10 cellular contexts compared by ENCODE assay signal in the genomic region with DNA sequence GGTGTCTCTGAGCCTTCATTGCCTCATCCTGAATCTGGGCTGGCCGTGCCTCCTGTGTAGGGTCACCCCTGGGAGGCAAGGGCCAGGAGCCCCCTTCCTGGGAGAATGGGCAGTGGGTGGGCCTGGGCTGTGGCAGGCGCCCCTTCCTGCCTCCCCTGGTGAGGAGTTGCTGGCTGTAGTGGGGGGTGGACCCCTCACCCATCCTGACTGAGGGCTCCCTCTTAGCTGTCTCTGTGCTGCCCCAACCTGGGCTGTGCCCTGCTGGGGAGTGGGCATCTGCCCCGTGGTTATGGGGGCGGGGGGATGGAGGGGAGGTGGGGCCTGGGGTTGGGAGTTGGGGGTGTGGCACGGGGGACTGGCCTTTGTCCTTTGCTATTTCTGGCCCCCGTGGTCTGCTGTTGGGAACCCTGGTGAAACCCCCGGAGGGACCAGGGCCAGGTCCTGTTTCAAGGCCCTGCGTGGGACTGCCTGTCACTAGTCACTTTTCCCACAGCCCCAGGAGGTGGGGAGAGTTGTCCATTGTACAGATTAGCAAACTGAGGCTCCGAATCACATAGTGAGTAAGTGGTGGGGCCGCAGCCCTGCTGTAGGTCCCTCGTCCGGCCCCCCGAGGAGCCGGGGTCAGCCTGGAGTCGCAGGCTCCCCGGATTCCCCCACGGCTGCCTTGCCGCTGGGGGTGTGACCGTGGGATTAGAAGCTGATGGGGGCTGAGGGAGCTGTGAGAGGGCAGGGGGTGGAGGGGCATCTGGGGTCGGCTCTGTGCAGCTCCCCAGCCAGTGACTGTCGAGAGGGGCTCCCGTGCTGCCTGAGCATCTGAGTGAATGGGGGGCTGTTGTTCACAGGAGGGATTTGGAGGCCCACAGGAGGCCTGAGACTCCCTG. TPM values are rescaled to one million over a fixed set of nuclear protein-coding genes. Genes with fewer than 3 reads are reported as not detected.
DNase-seq lines count a peak whose midpoint lies in the region; ATAC-seq and TF ChIP-seq lines count a peak whose summit lies in the region.
"Had no signal": no experiment of that assay in that cellular context is flagged by ENCODE, and none has a peak within 500 bp of the region (broad histone marks: within the 10 kb centered on the region; RNA-seq: fewer than 3 reads in every experiment).

No MANE protein-coding gene starts in this region.

- TSS peak; percentile 24 for BruUV-seq in HCT116 (replicated peaks; lab: Mats Ljungman, UMichigan)

- no peaks in the 10 kb centered on the region for H3K36me3 ChIP-seq in HCT116 (ENCODE audit: control insufficient read depth in 1 of 2, insufficient read depth in 2 of 2, low read length in 2 of 2)
- H3K36me3 ChIP-seq in hepatocyte (replicated peaks; ENCODE audit: insufficient read depth, low read depth), result no peaks in the 10 kb centered on the region

- DNase-seq in HCT116 (ENCODE audit: low read depth, low spot score), result no peak
- DNase-seq in hepatocyte (ENCODE audit: low spot score), result no peak
- DNase-seq in HT-29 (ENCODE audit: low spot score), result no peak
- DNase-seq in dedifferentiated amniotic fluid mesenchymal stem cell (ENCODE audit: extremely low spot score), result no peak
- no peak for DNase-seq in UCSD-AML1 (lab: John Stamatoyannopoulos, UW; ENCODE audit: unreplicated experiment)

- H3K4me2 ChIP-seq in HCT116 (ENCODE audit: low read length) (peak overlapping the region; percentile 98), hepatocyte (peak overlapping the region; percentile 96)

- H3K27ac ChIP-seq in HCT116 (ENCODE audit: low read depth, low read length), result peak overlapping the region; percentile 81
- peak overlapping the region; percentile 97 for H3K27ac ChIP-seq in hepatocyte
- H3K27ac ChIP-seq in skin epidermis, result peak overlapping the region in 20 of 21 experiments; percentile 72 to 96 (median 89)

- peak overlapping the region; percentile 90 for H3K4me3 Mint-ChIP-seq in activated T-helper 17 cell treated with anti-CD3 and anti-CD28 coated beads, Interleukin-2, amount 50 U/mL, for 72 hours

- WGBS in hepatocyte (ENCODE audit: low lambda C conversion rate, missing lambda C conversion rate), result 89% methylated on average over 21 of the region's 22 CpGs

- H4K20me1 ChIP-seq in HCT116 (ENCODE audit: insufficient read depth) (no peaks in the 10 kb centered on the region), hepatocyte (ENCODE audit: insufficient read depth, poor library complexity, severe bottlenecking) (peaks cover 57% of the 10 kb centered on the region)

- H3K27me3 ChIP-seq in HCT116 (ENCODE audit: insufficient read depth, low read length) (no peaks in the 10 kb centered on the region), hepatocyte (no peaks in the 10 kb centered on the region)

- peak overlapping the region; percentile 74 for H3K9ac ChIP-seq in HCT116 (ENCODE audit: low read length)

- RAD21 ChIA-PET in HCT116 (lab: Charles Lee; ENCODE audit: low non-redundant PET in 1 of 2, low total read pairs in 2 of 2, uncharacterized antibody in 2 of 2, unreplicated experiment in 2 of 2), result no interaction called here

- H3K4me1 ChIP-seq in HCT116 (ENCODE audit: control insufficient read depth in 1 of 2, insufficient read depth in 2 of 2, low read length in 2 of 2), result peaks cover 11 to 38% of the 10 kb centered on the region in 2 experiments
- H3K4me1 ChIP-seq in hepatocyte (ENCODE audit: insufficient read depth), result peaks cover 68% of the 10 kb centered on the region

- H3K4me1 Mint-ChIP-seq in activated T-helper 17 cell treated with anti-CD3 and anti-CD28 coated beads, Interleukin-2, amount 50 U/mL, for 72 hours, result peaks cover 4% of the 10 kb centered on the region

- no peak overlapping the region for H3K27ac Mint-ChIP-seq in activated T-helper 17 cell treated with anti-CD3 and anti-CD28 coated beads, Interleukin-2, amount 50 U/mL, for 72 hours

- TF ChIP-seq POLR2A in HCT116 (IDR thresholded peaks at IDR 0.05; ENCODE audit: borderline replicate concordance, extremely low read depth, insufficient read depth, insufficient read length), result no peak

- intact Hi-C loops in HCT116 (cut with micrococcal nuclease), result no loop called here

- no peaks in the 10 kb centered on the region for H3K9me3 Mint-ChIP-seq in activated T-helper 17 cell treated with anti-CD3 and anti-CD28 coated beads, Interleukin-2, amount 50 U/mL, for 72 hours

- CTCF ChIA-PET in HCT116 (lab: Charles Lee), result no interaction called here

- H3K9me3 ChIP-seq in HCT116 (ENCODE audit: control insufficient read depth in 1 of 2, insufficient read depth in 1 of 2, low read depth in 1 of 2, low read length in 2 of 2) (no peaks in the 10 kb centered on the region), hepatocyte (ENCODE audit: low read depth) (no peaks in the 10 kb centered on the region)

- H3K9me2 ChIP-seq in HCT116 (ENCODE audit: insufficient read depth) (no peaks in the 10 kb centered on the region), hepatocyte (replicated peaks; ENCODE audit: insufficient read depth) (no peaks in the 10 kb centered on the region)

- TF ChIP-seq CTCF in HCT116 (IDR thresholded peaks at IDR 0.05 in 2 of 3, conservative IDR thresholded peaks at IDR 0.05 in 1 of 3; ENCODE audit: borderline replicate concordance in 1 of 3, insufficient read depth in 1 of 3, low read depth in 2 of 3, low read length in 2 of 3) (no peak), hepatocyte (IDR thresholded peaks at IDR 0.05; ENCODE audit: poor library complexity) (no peak)

- no peaks in the 10 kb centered on the region for H3K36me3 Mint-ChIP-seq in activated T-helper 17 cell treated with anti-CD3 and anti-CD28 coated beads, Interleukin-2, amount 50 U/mL, for 72 hours (ENCODE audit: low read depth)

- H3K27me3 Mint-ChIP-seq in activated T-helper 17 cell treated with anti-CD3 and anti-CD28 coated beads, Interleukin-2, amount 50 U/mL, for 72 hours, result no peaks in the 10 kb centered on the region

- POLR2A ChIA-PET in HCT116 (lab: Charles Lee), result interaction anchor here (0.6 kb wide), 1 partner anchor 8 kb away, joined by 4 read pairs; no protein-coding TSS in a partner anchor

- peak overlapping the region in 1 of 2 experiments; percentile 77; a peak in 2 of 4 replicates for H3K4me3 ChIP-seq in HCT116 (replicated peaks in 1 of 2; ENCODE audit: low read depth in 1 of 2, low read length in 2 of 2)
- no peak overlapping the region for H3K4me3 ChIP-seq in hepatocyte
- H3K4me3 ChIP-seq in skin epidermis, result peak overlapping the region; percentile 62 to 89 (median 82)

- H2AFZ ChIP-seq in HCT116 (ENCODE audit: low read depth, low read length, poor library complexity, severe bottlenecking) (no peak overlapping the region), hepatocyte (no peak overlapping the region)

- peaks cover 32% of the 10 kb centered on the region; the same call in 1 of the 2 replicates for H3K79me2 ChIP-seq in HCT116 (ENCODE audit: insufficient read depth, low read length)
- H3K79me2 ChIP-seq in hepatocyte, result peaks cover 76% of the 10 kb centered on the region

- no peak for TF ChIP-seq RAD21 in HCT116 (IDR thresholded peaks at IDR 0.05; ENCODE audit: low read depth)

- ATAC-seq in HCT116 (no peak), GM21526 (IDR thresholded peaks at IDR 0.05; ENCODE audit: low FRiP score, unreplicated experiment) (no peak)
- ATAC-seq in activated T-helper 17 cell treated with anti-CD3 and anti-CD28 coated beads, Interleukin-2, amount 50 U/mL, for 72 hours (replicated peaks), result no peak
- ATAC-seq: left colon had no signal

TF ChIP-seq in HCT116, 20 proteins besides CTCF, POLR2A, EP300 and RAD21:
- TF ChIP-seq ELF1 (IDR thresholded peaks at IDR 0.05; ENCODE audit: borderline replicate concordance, low read depth), result no peak

RNA-seq across cellular contexts. Expression of a gene that starts 2.7 kb away (rescaled TPM):
- 40.3 TPM for total RNA-seq in HCT116 (2021; ENCODE audit: unreplicated experiment)
- 24.8 and 28.1 TPM in 2 replicates for polyA plus RNA-seq in HCT116 (2012)
- 10 to 100 TPM; 14.3 to 17.9 TPM for total RNA-seq in activated T-helper 17 cell treated with anti-CD3 and anti-CD28 coated beads, Interleukin-2, amount 50 U/mL, for 72 hours
- 35.8 and 46.3 TPM in 2 replicates for total RNA-seq in hepatocyte
- 101 and 108 TPM in 2 replicates for polyA plus RNA-seq in hepatocyte
- 34.5 and 37.1 TPM in 2 replicates for total RNA-seq in HT-29 (2014; rRNA removed; shearing (Covaris generic))

RNA-seq across cellular contexts. Expression of a gene that starts 53.5 kb away (rescaled TPM):
- total RNA-seq in HCT116 (2021; ENCODE audit: unreplicated experiment), result not detected
- polyA plus RNA-seq in HCT116 (2012), result 0.03 and 0.04 TPM in 2 replicates
- total RNA-seq in activated T-helper 17 cell treated with anti-CD3 and anti-CD28 coated beads, Interleukin-2, amount 50 U/mL, for 72 hours, result under 1 TPM in 1 of 2 donors, not detected in 1; 0.69 TPM
- not detected in 2 replicates for total RNA-seq in hepatocyte
- polyA plus RNA-seq in hepatocyte, result 1.4 TPM in 1 of 2 replicates, not detected in the other
- total RNA-seq in HT-29 (2014; rRNA removed; shearing (Covaris generic)), result not detected in 2 replicates
- total RNA-seq: activated CD8-positive, alpha-beta memory T cell treated with anti-CD3 and anti-CD28 coated beads for 36 hours had no signal
